In the genomic region with DNA sequence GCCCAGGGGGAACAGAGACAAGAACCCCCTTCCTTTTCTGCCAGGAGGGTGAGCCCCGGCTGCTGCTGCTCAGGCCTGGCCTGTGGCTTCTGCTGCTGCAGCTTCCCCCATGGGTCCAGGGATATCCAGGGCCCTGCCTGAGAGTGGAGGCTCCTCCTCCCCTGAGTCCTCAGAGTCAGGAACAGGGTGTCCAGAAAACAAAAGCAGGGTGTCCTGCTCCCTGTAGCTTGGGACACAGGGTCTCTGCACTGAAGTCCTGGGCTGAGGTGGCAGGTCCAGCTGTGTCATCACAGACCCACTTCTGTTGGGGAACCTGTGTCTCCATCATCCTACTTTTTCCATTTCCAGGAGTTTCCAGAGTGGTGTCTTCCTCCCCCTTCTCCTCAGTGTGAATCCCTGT, we compare ENCODE assay signal across 21 cellular contexts.
"Had no signal": no experiment of that assay in that cellular context is flagged by ENCODE, and none has a peak within 500 bp of the region (broad histone marks: within the 10 kb centered on the region; RNA-seq: fewer than 3 reads in every experiment).

No MANE protein-coding gene starts in this region.

- ATAC-seq: foreskin keratinocyte, gastroesophageal sphincter, psoas muscle had no signal

- H3K9me3 Mint-ChIP-seq: endodermal cell; naive thymus-derived CD8-positive, alpha-beta T cell; stimulated activated naive CD8-positive, alpha-beta T cell treated with anti-CD3 and anti-CD28 coated beads, Interleukin-15, amount 100 ng/mL, for 72 hours had no signal

- H3K4me3 Mint-ChIP-seq: endodermal cell; naive thymus-derived CD8-positive, alpha-beta T cell; nephron progenitor cell; stimulated activated naive CD8-positive, alpha-beta T cell treated with anti-CD3 and anti-CD28 coated beads, Interleukin-15, amount 100 ng/mL, for 72 hours had no signal

- H3K36me3 Mint-ChIP-seq: naive thymus-derived CD8-positive, alpha-beta T cell had no signal

- H3K27ac Mint-ChIP-seq: endodermal cell; naive thymus-derived CD8-positive, alpha-beta T cell; nephron progenitor cell; stimulated activated naive CD8-positive, alpha-beta T cell treated with anti-CD3 and anti-CD28 coated beads, Interleukin-15, amount 100 ng/mL, for 72 hours had no signal

- DNase-seq: effector CD8-positive, alpha-beta T cell; endodermal cell; foreskin keratinocyte; heart left ventricle; kidney; mesendoderm; midbrain; naive thymus-derived CD8-positive, alpha-beta T cell; nephron progenitor cell; occipital lobe; posterior cingulate gyrus; psoas muscle; right cardiac atrium; spleen; stimulated activated CD4-positive, alpha-beta T cell treated with anti-CD3 and anti-CD28 coated beads, Interleukin-4, amount 100 ng/mL, for 4 hours; stimulated activated naive CD4-positive, alpha-beta T cell; stimulated activated naive CD8-positive, alpha-beta T cell treated with anti-CD3 and anti-CD28 coated beads, Interleukin-15, amount 100 ng/mL, for 72 hours; transverse colon had no signal

- H3K9me3 ChIP-seq: ovary, psoas muscle, suprapubic skin, transverse colon had no signal

- H3K4me1 Mint-ChIP-seq: endodermal cell; nephron progenitor cell; stimulated activated naive CD8-positive, alpha-beta T cell treated with anti-CD3 and anti-CD28 coated beads, Interleukin-15, amount 100 ng/mL, for 72 hours had no signal
